Comparison of ENCODE assay signal across 8 cellular contexts in genomic region chr11:18853086-18853720, GRCh38.
DNase-seq lines count a peak whose midpoint lies in the region; ATAC-seq, FAIRE-seq and TF ChIP-seq lines count a peak whose summit lies in the region.

No MANE protein-coding gene starts in this region.

- H3K4me1 ChIP-seq in BE2C = no peaks in the 10 kb centered on the region

- FAIRE-seq in RCC 7860 (lab: Jason Lieb, UNC) = no peak

- DNase-seq in BE2C (no peak), RCC 7860 (ENCODE audit: low spot score) (peak; percentile 19), iPS DF 4.7 (ENCODE audit: extremely low read depth, low spot score) (peak; percentile 22), AG20443 (ENCODE audit: low spot score) (no peak), cerebellum (ENCODE audit: low spot score) (no peak)

- H3K27me3 ChIP-seq in BE2C = no peaks in the 10 kb centered on the region

- H3K36me3 ChIP-seq in BE2C = no peaks in the 10 kb centered on the region

- H3K4me3 ChIP-seq in BE2C (ENCODE audit: low read depth, low read length) = no peak overlapping the region

- ATAC-seq in GM18868 (IDR thresholded peaks at IDR 0.05; ENCODE audit: unreplicated experiment) (peak; percentile 82), HG03342 (IDR thresholded peaks at IDR 0.05; ENCODE audit: unreplicated experiment) (peak; percentile 80), GM18873 (IDR thresholded peaks at IDR 0.05; ENCODE audit: low FRiP score, unreplicated experiment) (no peak)

- TF ChIP-seq CTCF in BE2C (IDR thresholded peaks at IDR 0.05; ENCODE audit: low read depth, low read length) = peak; percentile 48

- no peaks in the 10 kb centered on the region for H3K9me3 ChIP-seq in BE2C

Comparison
In these comparisons a context has a peak if more than half of its experiments do, and no peak if none do; other contexts are left out.
1. DNase-seq: peak in RCC 7860 (single experiment) and iPS DF 4.7 (single experiment); none in BE2C (single experiment), AG20443 (single experiment) and cerebellum (single experiment).